ENCODE assay signal across 8 cellular contexts in the genomic region with DNA sequence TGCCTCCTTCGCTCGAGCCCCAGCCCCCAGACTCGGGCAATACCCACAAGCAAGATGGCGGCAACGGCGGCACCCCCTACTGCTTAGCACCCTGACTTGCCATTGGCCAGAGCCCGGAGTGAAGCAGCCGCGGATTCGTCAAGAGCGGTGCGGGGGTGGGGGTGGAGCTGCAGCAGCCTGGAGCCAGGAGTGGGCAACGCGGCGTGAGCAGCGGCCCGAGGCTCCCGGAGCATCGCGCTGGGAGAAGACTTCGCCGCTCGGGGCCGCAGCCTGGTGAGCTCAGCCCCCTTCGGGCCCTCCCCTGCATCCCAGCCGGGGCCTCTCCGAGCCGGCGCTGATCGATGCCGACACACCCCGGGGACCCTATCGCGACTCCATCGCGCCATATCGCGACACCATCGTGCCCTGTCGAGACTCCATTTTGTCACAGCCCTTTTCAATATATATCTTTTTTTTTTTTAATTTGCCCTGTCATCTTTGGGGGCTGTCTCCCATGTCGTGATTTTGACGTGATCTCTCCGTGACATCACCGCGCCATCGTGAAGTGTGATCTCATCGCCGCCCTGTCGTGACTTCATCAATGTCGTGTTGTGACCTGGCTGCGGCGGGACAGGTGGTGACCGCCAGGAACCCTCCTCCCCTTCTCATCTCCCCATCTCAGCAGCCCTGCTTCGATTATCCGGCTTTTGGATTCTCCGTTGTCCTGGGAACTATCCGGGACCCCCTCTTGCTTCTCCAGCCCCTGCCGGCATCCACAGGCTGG. TPM values are rescaled to one million over a fixed set of nuclear protein-coding genes. Genes with fewer than 3 reads are reported as not detected.
DNase-seq lines count a peak whose midpoint lies in the region; ATAC-seq, FAIRE-seq and TF ChIP-seq lines count a peak whose summit lies in the region.

A gene with protein sequence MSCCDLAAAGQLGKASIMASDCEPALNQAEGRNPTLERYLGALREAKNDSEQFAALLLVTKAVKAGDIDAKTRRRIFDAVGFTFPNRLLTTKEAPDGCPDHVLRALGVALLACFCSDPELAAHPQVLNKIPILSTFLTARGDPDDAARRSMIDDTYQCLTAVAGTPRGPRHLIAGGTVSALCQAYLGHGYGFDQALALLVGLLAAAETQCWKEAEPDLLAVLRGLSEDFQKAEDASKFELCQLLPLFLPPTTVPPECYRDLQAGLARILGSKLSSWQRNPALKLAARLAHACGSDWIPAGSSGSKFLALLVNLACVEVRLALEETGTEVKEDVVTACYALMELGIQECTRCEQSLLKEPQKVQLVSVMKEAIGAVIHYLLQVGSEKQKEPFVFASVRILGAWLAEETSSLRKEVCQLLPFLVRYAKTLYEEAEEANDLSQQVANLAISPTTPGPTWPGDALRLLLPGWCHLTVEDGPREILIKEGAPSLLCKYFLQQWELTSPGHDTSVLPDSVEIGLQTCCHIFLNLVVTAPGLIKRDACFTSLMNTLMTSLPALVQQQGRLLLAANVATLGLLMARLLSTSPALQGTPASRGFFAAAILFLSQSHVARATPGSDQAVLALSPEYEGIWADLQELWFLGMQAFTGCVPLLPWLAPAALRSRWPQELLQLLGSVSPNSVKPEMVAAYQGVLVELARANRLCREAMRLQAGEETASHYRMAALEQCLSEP (plus strand): TSS at position 189 of the 763 bp plus-strand sequence. CDS start 392 bp downstream, at position 581.

- peak within 1 kb of the TSS; percentile 99 for H3K14ac ChIP-seq in IMR-90 (replicated peaks; ENCODE audit: low read depth, low read length)

- H3K18ac ChIP-seq in IMR-90 (ENCODE audit: low read depth, low read length) = peak within 1 kb of the TSS; percentile 92

- no peak for TF ChIP-seq RAD21 in IMR-90 (IDR thresholded peaks at IDR 0.05; ENCODE audit: low read length)

- peak within 1 kb of the TSS; percentile 98 for H3K23ac ChIP-seq in IMR-90 (ENCODE audit: low read depth, low read length)

- TF ChIP-seq CTCF in D721Med (IDR thresholded peaks at IDR 0.05; ENCODE audit: insufficient read depth, missing control alignments) (no peak), IMR-90 (conservative IDR thresholded peaks at IDR 0.05; ENCODE audit: low read depth, low read length) (no peak)

- in situ Hi-C loops in IMR-90 (cut with MboI; ENCODE audit: low sequenced_read_pairs) = no loop called here

- peak; percentile 69 for ATAC-seq in GM21526 (IDR thresholded peaks at IDR 0.05; ENCODE audit: low FRiP score, unreplicated experiment)
- peak; percentile 86 for ATAC-seq in IMR-90 (ENCODE audit: low read depth)

- 0% methylated on average over 9 of the region's 58 CpGs; no CpG with 5 or more reads in 1 of the 2 experiments for WGBS in IMR-90 (ENCODE audit: extremely low coverage in 2 of 2, insufficient read length in 1 of 2), 2 experiments

- CTCF ChIA-PET in IMR-90 (lab: Yijun Ruan, JAX) = interaction anchor here (0.6 to 1.8 kb wide), 4 partner anchors 11 to 355 kb away, joined by 3 to 9 read pairs (median 4); no protein-coding TSS in a partner anchor

- peak within 1 kb of the TSS; percentile 99 for H3K4ac ChIP-seq in IMR-90 (ENCODE audit: low read depth, low read length)

- H3K4me2 ChIP-seq in IMR-90 (ENCODE audit: low read depth, low read length) = peak within 1 kb of the TSS; percentile 96

- H3K27ac ChIP-seq in IMR-90 (ENCODE audit: insufficient read depth, low read length) = peak within 1 kb of the TSS; percentile 99

- intact Hi-C loops in IMR-90 (cut with micrococcal nuclease) = loop anchor here (1.0 to 2.0 kb wide), 2 partner anchors 106 to 365 kb away; a partner anchor contains a TSS

- H3K9ac ChIP-seq in IMR-90 (ENCODE audit: low read depth, low read length) = peak within 1 kb of the TSS; percentile 97

- peak within 1 kb of the TSS; percentile 99 for H2AK5ac ChIP-seq in IMR-90 (ENCODE audit: low read depth, low read length)

- H4K5ac ChIP-seq in IMR-90 (ENCODE audit: low read depth, low read length) = peak within 1 kb of the TSS; percentile 90

- H4K20me1 ChIP-seq in IMR-90 (ENCODE audit: insufficient read depth, low read length) = peaks cover 36% of the 10 kb centered on the region

- H4K91ac ChIP-seq in IMR-90 (ENCODE audit: insufficient read depth, low read depth, low read length) = peak within 1 kb of the TSS; percentile 96

- dilution Hi-C loops in IMR-90 (cut with HindIII; ENCODE audit: low sequenced_read_pairs, unreplicated experiment) = no loop called here

- H3K56ac ChIP-seq in IMR-90 (ENCODE audit: extremely low read depth, insufficient read depth, low read length) = peak within 1 kb of the TSS; percentile 87

- H2BK5ac ChIP-seq in IMR-90 (ENCODE audit: low read depth, low read length, poor library complexity, severe bottlenecking) = peak within 1 kb of the TSS; percentile 99

- TF ChIP-seq POLR2A in IMR-90 (IDR thresholded peaks at IDR 0.05; ENCODE audit: low read depth, low read length) = peak; percentile 85

- no peak for FAIRE-seq in D721Med (lab: Jason Lieb, UNC)

- DNase-seq in D721Med (ENCODE audit: insufficient read length, low spot score) (peak; percentile 79), IMR-90 (peak; percentile 97), OCI-M1 (lab: John Stamatoyannopoulos, UW) (peak; percentile 96), activated T-cell treated with anti-CD3 and anti-CD28 coated beads for 24 hours (ENCODE audit: low read depth) (peak; percentile 94), epidermal melanocyte (ENCODE audit: insufficient read length, low spot score) (peak; percentile 86)
- DNase-seq in stimulated activated CD8-positive, alpha-beta memory T cell treated with anti-CD3 and anti-CD28 coated beads, Interleukin-4, amount 100 ng/mL, for 1 hour (ENCODE audit: low read depth in 2 of 2, low spot score in 1 of 2) = peak; percentile 86 to 89

- peaks cover 10% of the 10 kb centered on the region for H3K4me1 ChIP-seq in IMR-90 (ENCODE audit: control insufficient read depth, insufficient read depth, low read length)
- H3K4me1 ChIP-seq in mononuclear cell (ENCODE audit: insufficient read depth, low read length) = peaks cover 33% of the 10 kb centered on the region

- peaks cover 12 to 64% of the 10 kb centered on the region in 2 experiments for H3K79me1 ChIP-seq in IMR-90 (ENCODE audit: low read depth in 1 of 2, low read length in 2 of 2)

- peaks cover 19% of the 10 kb centered on the region for H3K36me3 ChIP-seq in IMR-90 (ENCODE audit: control insufficient read depth, insufficient read depth, low read length)

- peak within 1 kb of the TSS; percentile 95 for H2AK9ac ChIP-seq in IMR-90 (replicated peaks; ENCODE audit: low read depth, low read length, poor library complexity)

- H3K27me3 ChIP-seq in IMR-90 (ENCODE audit: control insufficient read depth, insufficient read depth, low read length) = no peaks in the 10 kb centered on the region
- H3K27me3 ChIP-seq in mononuclear cell (ENCODE audit: insufficient read depth, low read length) = no peaks in the 10 kb centered on the region

- peaks cover 6% of the 10 kb centered on the region for H3K9me1 ChIP-seq in IMR-90 (ENCODE audit: insufficient read depth, low read length)

- no peaks in the 10 kb centered on the region for H3K9me3 ChIP-seq in IMR-90 (ENCODE audit: control insufficient read depth, insufficient read depth, low read length)
- H3K9me3 ChIP-seq in mononuclear cell (ENCODE audit: low read depth, low read length) = no peaks in the 10 kb centered on the region

- TSS peak; percentile 85 for BruUV-seq in IMR-90 (replicated peaks; lab: Mats Ljungman, UMichigan)

- H2AFZ ChIP-seq in IMR-90 (replicated peaks; ENCODE audit: low read length, poor library complexity) = peak within 1 kb of the TSS; percentile 100

- peak within 1 kb of the TSS; percentile 99 for H2BK120ac ChIP-seq in IMR-90 (ENCODE audit: low read depth, low read length)

- H3K4me3 ChIP-seq in IMR-90 (ENCODE audit: insufficient read depth, low read depth, low read length) = peak within 1 kb of the TSS; percentile 79
- peak within 1 kb of the TSS; percentile 88 for H3K4me3 ChIP-seq in mononuclear cell (ENCODE audit: low read length)

- peak within 1 kb of the TSS; percentile 90 for H2BK20ac ChIP-seq in IMR-90 (ENCODE audit: low read depth, low read length)

- peak within 1 kb of the TSS; percentile 91 to 96 for H4K8ac ChIP-seq in IMR-90 (ENCODE audit: low read depth in 2 of 2, low read length in 2 of 2)

- POLR2A ChIA-PET in IMR-90 (lab: Charles Lee; ENCODE audit: unreplicated experiment) = interaction anchor here (1.8 kb wide), 1 partner anchor 106 kb away, joined by 4 read pairs; no protein-coding TSS in a partner anchor

- H2BK15ac ChIP-seq in IMR-90 (ENCODE audit: low read depth, low read length) = peak within 1 kb of the TSS; percentile 86; the same call in 1 of the 3 replicates

TF ChIP-seq in IMR-90, 13 proteins besides CTCF, POLR2A, EP300 and RAD21:
- peak; percentile 77 for TF ChIP-seq FOS (IDR thresholded peaks at IDR 0.05; ENCODE audit: low read depth, low read length)
- TF ChIP-seq RFX5 (IDR thresholded peaks at IDR 0.05; ENCODE audit: low read depth, low read length) = no peak
- peak; percentile 66; the same call in 1 of the 2 replicates for TF ChIP-seq MXI1 (IDR thresholded peaks at IDR 0.05; ENCODE audit: borderline replicate concordance, low read depth, low read length)
- 0 out of 2 replicates have a peak, but pooled peaks have one; percentile 3 for TF ChIP-seq BHLHE40 (IDR thresholded peaks at IDR 0.05; ENCODE audit: low read depth, low read length)
- no peak for TF ChIP-seq RCOR1 (IDR thresholded peaks at IDR 0.05; ENCODE audit: insufficient replicate concordance, low read length)
- TF ChIP-seq CEBPB (IDR thresholded peaks at IDR 0.05; ENCODE audit: low read depth, low read length) = no peak
- peak; percentile 10; the same call in 1 of the 2 replicates for TF ChIP-seq NFE2L2 (IDR thresholded peaks at IDR 0.05; ENCODE audit: low read depth, low read length)
- TF ChIP-seq MAZ (IDR thresholded peaks at IDR 0.05; ENCODE audit: borderline replicate concordance, low read depth, low read length) = peak; percentile 96

RNA-seq across cellular contexts. Expression of the gene that starts here (rescaled TPM):
- 9.7 and 10.0 TPM in 2 replicates for total RNA-seq in IMR-90 (2012; rRNA removed)
- polyA plus RNA-seq in IMR-90 (2012; rRNA removed) = 38.8 and 39.0 TPM in 2 replicates
- polyA plus RNA-seq in IMR-90 (2012; cell fraction: cytosol; rRNA removed) = 27.5 and 45.0 TPM in 2 replicates
- 25.5 and 57.7 TPM in 2 replicates for polyA plus RNA-seq in IMR-90 (2012; cell fraction: nucleus; rRNA removed; ENCODE audit: low replicate concordance)
- 4.0 TPM for total RNA-seq in mononuclear cell

Comparison
In these comparisons a context has a peak if more than half of its experiments do, and no peak if none do; other contexts are left out.
1. Peak in every context shown above with its lines: DNase-seq, ATAC-seq, H3K4me3 ChIP-seq and H3K27ac ChIP-seq.